1 cellular context compared by ENCODE assay signal in the genomic region with DNA sequence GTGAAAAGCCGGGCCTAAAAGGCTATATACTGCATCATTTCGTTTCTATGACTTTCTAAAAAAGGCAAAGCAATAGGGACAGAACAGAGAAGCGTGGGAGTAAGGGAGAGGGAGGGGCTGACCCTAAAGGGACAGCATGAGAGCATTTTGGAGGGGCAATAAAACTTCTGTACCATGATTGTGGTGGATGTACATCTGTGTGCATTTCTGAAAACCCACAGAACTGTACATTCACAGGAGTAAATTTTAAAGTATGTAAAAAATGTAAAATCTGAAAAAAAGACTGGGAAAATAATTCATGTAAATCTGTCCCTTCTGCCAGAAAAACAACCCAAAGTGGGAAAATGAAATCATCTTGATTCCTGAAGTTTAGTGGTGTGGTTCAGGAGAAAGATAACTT.
A peak's percentile ranks its signal among the peaks of the same experiment; 100 is the strongest.
TF ChIP-seq lines count a peak whose summit lies in the region.

No MANE protein-coding gene starts in this region.

TF ChIP-seq in SK-N-SH, 30 proteins besides CTCF, POLR2A, EP300 and RAD21 (continued from another document):
- TF ChIP-seq TCF12 (IDR thresholded peaks at IDR 0.05), result peak; percentile 55
- no peak for TF ChIP-seq USF1 (IDR thresholded peaks at IDR 0.05; ENCODE audit: borderline replicate concordance, low read depth)
